Comparison of ENCODE assay signal across 23 cellular contexts in genomic region chr2:191835100-191835499, GRCh38. TPM values are rescaled to one million over a fixed set of nuclear protein-coding genes. Genes with fewer than 3 reads are reported as not detected.
DNase-seq lines count a peak whose midpoint lies in the region; ATAC-seq, FAIRE-seq and TF ChIP-seq lines count a peak whose summit lies in the region.
"Had no signal": no experiment of that assay in that cellular context is flagged by ENCODE, and none has a peak within 500 bp of the region (broad histone marks: within the 10 kb centered on the region; RNA-seq: fewer than 3 reads in every experiment).

No MANE protein-coding gene starts in this region.

- no peak overlapping the region for H3K23ac ChIP-seq in IMR-90 (ENCODE audit: low read depth, low read length)

- WGBS in IMR-90 (ENCODE audit: extremely low coverage in 2 of 2, insufficient read length in 1 of 2), 2 experiments = no CpG with 5 or more reads among the region's 5 CpGs

- BruUV-seq in IMR-90 (replicated peaks; lab: Mats Ljungman, UMichigan) = TSS peak; percentile 67

- ATAC-seq in Right ventricle myocardium inferior (no peak), IMR-90 (ENCODE audit: low read depth) (no peak), GM21526 (IDR thresholded peaks at IDR 0.05; ENCODE audit: low FRiP score, unreplicated experiment) (no peak)
- ATAC-seq: GM12878 had no signal

- H2AK9ac ChIP-seq in IMR-90 (replicated peaks; ENCODE audit: low read depth, low read length, poor library complexity) = no peak overlapping the region

- H4K8ac ChIP-seq in IMR-90 (ENCODE audit: low read depth in 2 of 2, low read length in 2 of 2) = no peak overlapping the region

- H2BK15ac ChIP-seq in IMR-90 (ENCODE audit: low read depth, low read length) = no peak overlapping the region

- no peak overlapping the region for H3K18ac ChIP-seq in IMR-90 (ENCODE audit: low read depth, low read length)

- CTCF ChIA-PET in IMR-90 (lab: Yijun Ruan, JAX) = interaction anchor here (0.6 to 2.2 kb wide), 2 partner anchors 36 to 327 kb away, joined by 3 to 9 read pairs; no protein-coding TSS in a partner anchor

- in situ Hi-C loops in IMR-90 (cut with MboI; ENCODE audit: low sequenced_read_pairs) = no loop called here

- TF ChIP-seq CTCF in left ventricle myocardium inferior (IDR thresholded peaks at IDR 0.05; ENCODE audit: borderline replicate concordance) = no peak
- TF ChIP-seq CTCF in IMR-90 (conservative IDR thresholded peaks at IDR 0.05; ENCODE audit: low read depth, low read length) = no peak
- TF ChIP-seq CTCF in osteoblast (IDR thresholded peaks at IDR 0.05; ENCODE audit: extremely low read depth, low read depth, low read length) = no peak
- TF ChIP-seq CTCF in coronary artery (IDR thresholded peaks at IDR 0.05) = no peak

- H2AFZ ChIP-seq in IMR-90 (replicated peaks; ENCODE audit: low read length, poor library complexity) (no peak overlapping the region), osteoblast (ENCODE audit: low read length) (no peak overlapping the region)

- DNase-seq in left ventricle myocardium inferior (no peak), Right ventricle myocardium inferior (ENCODE audit: missing footprints) (no peak), IMR-90 (no peak), osteoblast (ENCODE audit: insufficient read length, low spot score, missing footprints) (no peak), coronary artery (ENCODE audit: low spot score) (no peak), NCI-H510A (lab: John Stamatoyannopoulos, UW) (no peak)
- DNase-seq: 8988T; AML-193; BE2C; CD4-positive, alpha-beta T cell; CD8-positive, alpha-beta memory T cell; DMS 273 treated with DMSO at 0.1 percent for 48 hours; DMS79; GDM1; GOT3 had no signal

- intact Hi-C loops in left ventricle myocardium inferior (cut with micrococcal nuclease) = no loop called here
- intact Hi-C loops in Right ventricle myocardium inferior (cut with DNase I) = no loop called here
- intact Hi-C loops in IMR-90 (cut with micrococcal nuclease) = no loop called here

- no peaks in the 10 kb centered on the region for H3K9me3 ChIP-seq in left ventricle myocardium inferior (replicated peaks)
- no peaks in the 10 kb centered on the region for H3K9me3 ChIP-seq in IMR-90 (ENCODE audit: control insufficient read depth, insufficient read depth, low read length)
- no peaks in the 10 kb centered on the region for H3K9me3 ChIP-seq in osteoblast (ENCODE audit: low read depth, low read length)
- H3K9me3 ChIP-seq: A549, BE2C, HAP-1 had no signal

- H3K79me1 ChIP-seq in IMR-90 (ENCODE audit: low read depth in 1 of 2, low read length in 2 of 2) = peaks cover 7 to 27% of the 10 kb centered on the region in 2 experiments; a peak in 3 of 4 replicates

- no peak overlapping the region for H3K4me3 ChIP-seq in left ventricle myocardium inferior
- no peak overlapping the region for H3K4me3 ChIP-seq in IMR-90 (ENCODE audit: insufficient read depth, low read depth, low read length)
- H3K4me3 ChIP-seq in osteoblast (ENCODE audit: insufficient read depth, low read length) = no peak overlapping the region
- H3K4me3 ChIP-seq in coronary artery = no peak overlapping the region
- H3K4me3 ChIP-seq: A549; BLaER1 treated with 17β-estradiol and CSF1 and Interleukin-3, amounts not matched to agents 10 nM and 100 nM; GM12878; HAP-1 had no signal

- no peak overlapping the region for H3K4ac ChIP-seq in IMR-90 (ENCODE audit: low read depth, low read length)

- H3K4me2 ChIP-seq in IMR-90 (ENCODE audit: low read depth, low read length) = no peak overlapping the region
- H3K4me2 ChIP-seq in osteoblast (ENCODE audit: insufficient read depth, low read length) = peak overlapping the region; percentile 56
- H3K4me2 ChIP-seq: A549; BLaER1 treated with 17β-estradiol and CSF1 and Interleukin-3, amounts not matched to agents 10 nM and 100 nM had no signal

- H2BK20ac ChIP-seq in IMR-90 (ENCODE audit: low read depth, low read length) = no peak overlapping the region

- TF ChIP-seq RAD21 in IMR-90 (IDR thresholded peaks at IDR 0.05; ENCODE audit: low read length) = no peak

- no peak overlapping the region for H4K91ac ChIP-seq in IMR-90 (ENCODE audit: insufficient read depth, low read depth, low read length)

- H3K36me3 ChIP-seq in left ventricle myocardium inferior (peaks cover 43% of the 10 kb centered on the region), IMR-90 (ENCODE audit: control insufficient read depth, insufficient read depth, low read length) (peaks cover 8% of the 10 kb centered on the region), osteoblast (ENCODE audit: insufficient read depth, low read length) (no peaks in the 10 kb centered on the region)
- H3K36me3 ChIP-seq: BE2C; BLaER1 treated with 17β-estradiol and CSF1 and Interleukin-3, amounts not matched to agents 10 nM and 100 nM; HAP-1 had no signal

- dilution Hi-C loops in IMR-90 (cut with HindIII; ENCODE audit: low sequenced_read_pairs, unreplicated experiment) = no loop called here

- H4K20me1 ChIP-seq in IMR-90 (ENCODE audit: insufficient read depth, low read length) (no peaks in the 10 kb centered on the region), osteoblast (ENCODE audit: insufficient read depth, low read length) (no peaks in the 10 kb centered on the region)
- H4K20me1 ChIP-seq: BLaER1 treated with 17β-estradiol and CSF1 and Interleukin-3, amounts not matched to agents 10 nM and 100 nM had no signal

- H3K4me1 ChIP-seq in left ventricle myocardium inferior = peaks cover 87% of the 10 kb centered on the region
- peaks cover 9% of the 10 kb centered on the region for H3K4me1 ChIP-seq in IMR-90 (ENCODE audit: control insufficient read depth, insufficient read depth, low read length)
- peaks cover 5% of the 10 kb centered on the region for H3K4me1 ChIP-seq in osteoblast (ENCODE audit: insufficient read depth, low read length)
- H3K4me1 ChIP-seq: A549, BE2C had no signal

- H3K79me2 ChIP-seq in osteoblast (ENCODE audit: insufficient read depth, low read length) = no peaks in the 10 kb centered on the region

- H2AK5ac ChIP-seq in IMR-90 (ENCODE audit: low read depth, low read length) = no peak overlapping the region

- POLR2A ChIA-PET in IMR-90 (lab: Charles Lee; ENCODE audit: unreplicated experiment) = no interaction called here

- peak overlapping the region; percentile 96 for H3K27ac ChIP-seq in left ventricle myocardium inferior (replicated peaks)
- no peak overlapping the region for H3K27ac ChIP-seq in IMR-90 (ENCODE audit: insufficient read depth, low read length)
- H3K27ac ChIP-seq in osteoblast (ENCODE audit: low read depth, low read length) = no peak overlapping the region
- H3K27ac ChIP-seq in coronary artery = no peak overlapping the region
- H3K27ac ChIP-seq: A549; BLaER1 treated with 17β-estradiol and CSF1 and Interleukin-3, amounts not matched to agents 10 nM and 100 nM had no signal

- peak; percentile 79 for FAIRE-seq in colon (lab: Jason Lieb, UNC)
- FAIRE-seq: A549, D721Med, GM12878, GM19239 had no signal

- no peak for TF ChIP-seq POLR2A in IMR-90 (IDR thresholded peaks at IDR 0.05; ENCODE audit: low read depth, low read length)

- H2BK5ac ChIP-seq in IMR-90 (ENCODE audit: low read depth, low read length, poor library complexity, severe bottlenecking) = no peak overlapping the region

- H2BK120ac ChIP-seq in IMR-90 (ENCODE audit: low read depth, low read length) = no peak overlapping the region

- no peak overlapping the region for H3K56ac ChIP-seq in IMR-90 (ENCODE audit: extremely low read depth, insufficient read depth, low read length)

- H3K27me3 ChIP-seq in left ventricle myocardium inferior (ENCODE audit: low read depth) (no peaks in the 10 kb centered on the region), IMR-90 (ENCODE audit: control insufficient read depth, insufficient read depth, low read length) (no peaks in the 10 kb centered on the region), osteoblast (ENCODE audit: insufficient read depth, low read length) (no peaks in the 10 kb centered on the region)
- H3K27me3 ChIP-seq: BE2C; BLaER1 treated with 17β-estradiol and CSF1 and Interleukin-3, amounts not matched to agents 10 nM and 100 nM had no signal

- H3K9ac ChIP-seq in IMR-90 (ENCODE audit: low read depth, low read length) = no peak overlapping the region
- H3K9ac ChIP-seq: BLaER1 treated with 17β-estradiol and CSF1 and Interleukin-3, amounts not matched to agents 10 nM and 100 nM had no signal

- H4K5ac ChIP-seq in IMR-90 (ENCODE audit: low read depth, low read length) = no peak overlapping the region

- 0 out of 2 replicates have a peak, but pooled peaks cover 7% of the 10 kb centered on the region for H3K9me1 ChIP-seq in IMR-90 (ENCODE audit: insufficient read depth, low read length)

- no peak overlapping the region for H3K14ac ChIP-seq in IMR-90 (replicated peaks; ENCODE audit: low read depth, low read length)

TF ChIP-seq in IMR-90, 13 proteins besides CTCF, POLR2A, EP300 and RAD21:
- TF ChIP-seq NFE2L2 (IDR thresholded peaks at IDR 0.05; ENCODE audit: low read depth, low read length) = no peak
- no peak for TF ChIP-seq SMC3 (IDR thresholded peaks at IDR 0.05; ENCODE audit: low read depth, low read length)
- TF ChIP-seq RCOR1 (IDR thresholded peaks at IDR 0.05; ENCODE audit: insufficient replicate concordance, low read length) = no peak
- no peak for TF ChIP-seq RFX5 (IDR thresholded peaks at IDR 0.05; ENCODE audit: low read depth, low read length)
- TF ChIP-seq CHD1 (IDR thresholded peaks at IDR 0.05; ENCODE audit: low read depth, low read length) = no peak
- TF ChIP-seq MAFK (IDR thresholded peaks at IDR 0.05; ENCODE audit: low read depth, low read length) = no peak
- TF ChIP-seq MAZ (IDR thresholded peaks at IDR 0.05; ENCODE audit: borderline replicate concordance, low read depth, low read length) = no peak
- no peak for TF ChIP-seq CEBPB (IDR thresholded peaks at IDR 0.05; ENCODE audit: low read depth, low read length)
- TF ChIP-seq FOS (IDR thresholded peaks at IDR 0.05; ENCODE audit: low read depth, low read length) = no peak

RNA-seq across cellular contexts. Expression of gene CAVIN2, which starts 11.8 kb away (rescaled TPM):
- total RNA-seq in left ventricle myocardium inferior (93.9 TPM), Right ventricle myocardium inferior (109 TPM), IMR-90 (2012; rRNA removed) (11.5 and 12.5 TPM in 2 replicates), osteoblast (1.2 and 1.8 TPM in 2 replicates)
- 7.7 and 8.3 TPM in 2 replicates for polyA plus RNA-seq in IMR-90 (2012; rRNA removed)
- 4.0 and 7.0 TPM in 2 replicates for polyA plus RNA-seq in IMR-90 (2012; cell fraction: cytosol; rRNA removed)
- polyA plus RNA-seq in IMR-90 (2012; cell fraction: nucleus; rRNA removed; ENCODE audit: low replicate concordance) = 2.8 and 3.3 TPM in 2 replicates
- total RNA-seq: CD8-positive, alpha-beta memory T cell; GM12878 had no signal
- polyA plus RNA-seq: CD8-positive, alpha-beta memory T cell; GM12878 had no signal
